Comparison of ENCODE assay signal across 11 cellular contexts in genomic region chr4:110108470-110108869, GRCh38.
A peak's percentile ranks its signal among the peaks of the same experiment; 100 is the strongest.
DNase-seq lines count a peak whose midpoint lies in the region; ATAC-seq and TF ChIP-seq lines count a peak whose summit lies in the region.
"Had no signal": no experiment of that assay in that cellular context is flagged by ENCODE, and none has a peak within 500 bp of the region (broad histone marks: within the 10 kb centered on the region; RNA-seq: fewer than 3 reads in every experiment).

No MANE protein-coding gene starts in this region.

- H3K4me1 ChIP-seq in lower lobe of right lung = peaks cover 20% of the 10 kb centered on the region
- H3K4me1 ChIP-seq: body of pancreas had no signal

- H3K27me3 ChIP-seq in lower lobe of right lung (ENCODE audit: low read depth) = no peaks in the 10 kb centered on the region
- H3K27me3 ChIP-seq: body of pancreas, heart left ventricle, pancreas had no signal

- H3K36me3 ChIP-seq in lower lobe of right lung = no peaks in the 10 kb centered on the region
- H3K36me3 ChIP-seq: heart left ventricle, pancreas had no signal

- no peak for TF ChIP-seq CTCF in lower lobe of right lung (IDR thresholded peaks at IDR 0.05)

- ATAC-seq in GM18867 (IDR thresholded peaks at IDR 0.05; ENCODE audit: unreplicated experiment) (peak; percentile 96), GM21737 (IDR thresholded peaks at IDR 0.05; ENCODE audit: unreplicated experiment) (peak; percentile 83), HG03442 (IDR thresholded peaks at IDR 0.05; ENCODE audit: unreplicated experiment) (peak; percentile 92), lower lobe of right lung (no peak)
- ATAC-seq: body of pancreas, heart left ventricle, pancreas had no signal

- H3K27ac ChIP-seq in lower lobe of right lung = no peak overlapping the region
- H3K27ac ChIP-seq: body of pancreas, heart left ventricle, pancreas had no signal

- DNase-seq in left kidney (ENCODE audit: low read depth, low spot score) = peak; percentile 29
- DNase-seq in activated effector memory CD4-positive, alpha-beta T cell treated with anti-CD3 and anti-CD28 coated beads, Interleukin-2, amount 50 U/mL, for 16 hours = no peak
- no peak for DNase-seq in OCI-M2 (lab: John Stamatoyannopoulos, UW; ENCODE audit: unreplicated experiment)
- no peak for DNase-seq in lower lobe of right lung
- DNase-seq: activated CD4-positive, alpha-beta T cell treated with anti-CD3 and anti-CD28 coated beads, Interleukin-2, amount 50 U/mL, for 48 hours; body of pancreas; heart left ventricle; pancreas had no signal

- intact Hi-C loops in lower lobe of right lung (cut with DNase I) = no loop called here

- H3K9me3 ChIP-seq in lower lobe of right lung = no peaks in the 10 kb centered on the region
- H3K9me3 ChIP-seq: body of pancreas, heart left ventricle, pancreas had no signal

- no peak overlapping the region for H3K4me3 ChIP-seq in lower lobe of right lung
- H3K4me3 ChIP-seq: body of pancreas, heart left ventricle, pancreas had no signal

Comparison
In these comparisons a context has a peak if more than half of its experiments do, and no peak if none do; other contexts are left out.
1. ATAC-seq: peak in GM18867 (single experiment), GM21737 (single experiment) and HG03442 (single experiment); none in lower lobe of right lung (0 of 2).